ENCODE assay signal across 17 cellular contexts in the genomic region with DNA sequence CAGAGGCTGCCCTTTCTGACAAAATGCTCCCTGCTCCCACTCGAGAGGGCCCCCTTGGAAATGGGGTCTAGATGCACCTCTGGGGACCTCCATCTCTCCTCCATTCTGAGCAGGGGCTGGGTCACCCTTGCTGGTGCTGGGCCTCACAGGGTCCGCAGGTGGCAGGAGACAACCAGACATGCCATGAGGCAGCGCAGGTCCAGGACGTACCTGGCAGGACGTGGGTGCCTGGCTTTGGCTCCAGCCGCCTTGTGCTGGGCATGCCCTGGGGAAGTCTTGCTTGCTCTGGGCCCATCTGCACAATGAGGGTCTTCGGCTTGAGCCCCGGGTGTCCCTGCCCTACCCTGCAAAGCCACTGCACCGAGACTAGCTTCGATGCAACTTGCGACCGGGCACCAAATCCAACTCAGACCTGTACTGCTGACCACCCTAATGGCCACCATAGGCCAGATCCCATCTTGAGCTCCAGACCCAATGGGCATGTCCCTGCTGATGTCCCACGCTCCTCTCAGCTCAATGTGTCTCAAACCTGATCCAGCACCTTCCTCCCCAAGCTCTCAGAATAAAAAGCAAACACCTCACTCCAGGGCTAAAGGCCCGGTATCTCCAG.
DNase-seq lines count a peak whose midpoint lies in the region; ATAC-seq, FAIRE-seq and TF ChIP-seq lines count a peak whose summit lies in the region.
"Had no signal": no experiment of that assay in that cellular context is flagged by ENCODE, and none has a peak within 500 bp of the region (broad histone marks: within the 10 kb centered on the region; RNA-seq: fewer than 3 reads in every experiment).

No MANE protein-coding gene starts in this region.

- TF ChIP-seq CTCF in WTC11 (IDR thresholded peaks at IDR 0.05) (no peak), kidney (IDR thresholded peaks at IDR 0.05; ENCODE audit: borderline replicate concordance, extremely low read depth, insufficient read depth) (no peak)

- H3K9ac ChIP-seq in kidney (ENCODE audit: low read length in 2 of 2): no peak overlapping the region

- H3K27me3 Mint-ChIP-seq in activated CD4-positive, alpha-beta T cell treated with anti-CD3 and anti-CD28 coated beads for 36 hours: no peaks in the 10 kb centered on the region
- no peaks in the 10 kb centered on the region for H3K27me3 Mint-ChIP-seq in CD4-positive, CD25-positive, alpha-beta regulatory T cell
- no peaks in the 10 kb centered on the region for H3K27me3 Mint-ChIP-seq in WTC11 (ENCODE audit: low read depth)

- peaks cover 0 to 5% of the 10 kb centered on the region in 2 experiments for H3K9me3 ChIP-seq in CD4-positive, CD25-positive, alpha-beta regulatory T cell (ENCODE audit: control insufficient read depth in 2 of 2, low read length in 2 of 2)
- no peaks in the 10 kb centered on the region for H3K9me3 ChIP-seq in kidney (ENCODE audit: control insufficient read depth in 1 of 2, low read length in 2 of 2)

- POLR2A ChIA-PET in activated CD4-positive, alpha-beta T cell treated with anti-CD3 and anti-CD28 coated beads for 36 hours (lab: Charles Lee): no interaction called here
- POLR2A ChIA-PET in WTC11 (lab: Charles Lee): no interaction called here

- DNase-seq in activated CD4-positive, alpha-beta T cell treated with anti-CD3 and anti-CD28 coated beads for 36 hours: no peak
- DNase-seq in activated CD4-positive, alpha-beta T cell treated with anti-CD3 and anti-CD28 coated beads, Interleukin-2, amount 50 U/mL, for 4 hours: no peak
- DNase-seq in CD4-positive, CD25-positive, alpha-beta regulatory T cell: no peak
- no peak for DNase-seq in WTC11 (ENCODE audit: low spot score)
- peak; percentile 56 for DNase-seq in kidney
- no peak for DNase-seq in frontal cortex (ENCODE audit: low spot score in 2 of 2)
- DNase-seq: HCEC 1CT, IMR-90, NCI-H1694 had no signal

- H3K4me1 ChIP-seq in CD4-positive, CD25-positive, alpha-beta regulatory T cell (ENCODE audit: control insufficient read depth, insufficient read depth, low read length, poor library complexity, severe bottlenecking): peaks cover 67% of the 10 kb centered on the region
- H3K4me1 ChIP-seq in kidney (ENCODE audit: control insufficient read depth in 1 of 2, insufficient read depth in 1 of 2, low read depth in 1 of 2, low read length in 2 of 2): peaks cover 9 to 28% of the 10 kb centered on the region in 2 donors

- H3K4me3 ChIP-seq in CD4-positive, CD25-positive, alpha-beta regulatory T cell (ENCODE audit: low read depth, low read length): peak overlapping the region; percentile 52
- H3K4me3 ChIP-seq in kidney (ENCODE audit: low read length in 2 of 2): no peak overlapping the region
- H3K4me3 ChIP-seq: cardiac muscle cell, GM12878, SK-N-MC, smooth muscle cell had no signal

- FAIRE-seq in kidney (lab: Jason Lieb, UNC): no peak
- no peak for FAIRE-seq in frontal cortex (lab: Jason Lieb, UNC)
- FAIRE-seq: GM12878 had no signal

- peak overlapping the region; percentile 62 for H3K27ac ChIP-seq in CD4-positive, CD25-positive, alpha-beta regulatory T cell (ENCODE audit: insufficient read depth, low read length, poor library complexity, severe bottlenecking)
- no peak overlapping the region for H3K27ac ChIP-seq in kidney (ENCODE audit: low read depth in 2 of 2, low read length in 2 of 2)
- H3K27ac ChIP-seq: 22Rv1, cardiac muscle cell, SK-N-MC had no signal

- peaks cover 58% of the 10 kb centered on the region for H3K4me1 Mint-ChIP-seq in activated CD4-positive, alpha-beta T cell treated with anti-CD3 and anti-CD28 coated beads for 36 hours
- peaks cover 15 to 94% (median 56%) of the 10 kb centered on the region in 4 donors for H3K4me1 Mint-ChIP-seq in CD4-positive, CD25-positive, alpha-beta regulatory T cell
- no peaks in the 10 kb centered on the region for H3K4me1 Mint-ChIP-seq in WTC11

- H3K36me3 Mint-ChIP-seq in activated CD4-positive, alpha-beta T cell treated with anti-CD3 and anti-CD28 coated beads for 36 hours (ENCODE audit: low read depth): peaks cover 8% of the 10 kb centered on the region
- peaks cover 14% of the 10 kb centered on the region for H3K36me3 Mint-ChIP-seq in CD4-positive, CD25-positive, alpha-beta regulatory T cell
- H3K36me3 Mint-ChIP-seq in WTC11: peaks cover 6% of the 10 kb centered on the region

- H3K27ac Mint-ChIP-seq in activated CD4-positive, alpha-beta T cell treated with anti-CD3 and anti-CD28 coated beads for 36 hours: peak overlapping the region; percentile 47
- H3K27ac Mint-ChIP-seq in CD4-positive, CD25-positive, alpha-beta regulatory T cell: peak overlapping the region; percentile 85 to 97 (median 94)
- 0 out of 2 replicates have a peak overlapping the region, but pooled peaks have one; percentile 39 for H3K27ac Mint-ChIP-seq in WTC11

- H3K9me3 Mint-ChIP-seq in activated CD4-positive, alpha-beta T cell treated with anti-CD3 and anti-CD28 coated beads for 36 hours (ENCODE audit: low read depth): peaks cover 7% of the 10 kb centered on the region
- H3K9me3 Mint-ChIP-seq in CD4-positive, CD25-positive, alpha-beta regulatory T cell: peaks cover 0 to 5% (median 1%) of the 10 kb centered on the region in 7 donors
- peaks cover 6% of the 10 kb centered on the region for H3K9me3 Mint-ChIP-seq in WTC11

- intact Hi-C loops in activated CD4-positive, alpha-beta T cell treated with anti-CD3 and anti-CD28 coated beads for 36 hours (cut with DNase I, micrococcal nuclease): no loop called here
- intact Hi-C loops in kidney (cut with DNase I): no loop called here

- no peaks in the 10 kb centered on the region for H3K27me3 ChIP-seq in CD4-positive, CD25-positive, alpha-beta regulatory T cell (ENCODE audit: control insufficient read depth, insufficient read depth, low read length)
- H3K27me3 ChIP-seq: cardiac muscle cell had no signal

- H3K36me3 ChIP-seq in CD4-positive, CD25-positive, alpha-beta regulatory T cell (ENCODE audit: control insufficient read depth, insufficient read depth, low read length): peaks cover 6% of the 10 kb centered on the region
- H3K36me3 ChIP-seq in kidney (ENCODE audit: control insufficient read depth in 1 of 2, insufficient read depth in 2 of 2, low read length in 2 of 2): no peaks in the 10 kb centered on the region
- H3K36me3 ChIP-seq: cardiac muscle cell had no signal

- H3K4me3 Mint-ChIP-seq in activated CD4-positive, alpha-beta T cell treated with anti-CD3 and anti-CD28 coated beads for 36 hours: no peak overlapping the region
- peak overlapping the region; percentile 16 to 88 (median 82) for H3K4me3 Mint-ChIP-seq in CD4-positive, CD25-positive, alpha-beta regulatory T cell
- H3K4me3 Mint-ChIP-seq in WTC11: no peak overlapping the region

- no peak for ATAC-seq in activated CD4-positive, alpha-beta T cell treated with anti-CD3 and anti-CD28 coated beads for 36 hours
- ATAC-seq in CD4-positive, CD25-positive, alpha-beta regulatory T cell (ENCODE audit: low read depth in 2 of 2): no peak
- ATAC-seq in WTC11: no peak
- ATAC-seq in GM21515 (IDR thresholded peaks at IDR 0.05; ENCODE audit: unreplicated experiment): no peak
- no peak for ATAC-seq in GM18520 (IDR thresholded peaks at IDR 0.05; ENCODE audit: unreplicated experiment)
- ATAC-seq: esophagus mucosa had no signal

- CTCF ChIA-PET in activated CD4-positive, alpha-beta T cell treated with anti-CD3 and anti-CD28 coated beads for 36 hours (lab: Charles Lee): interaction anchor here (0.7 to 2.4 kb wide), 6 partner anchors 47 to 112 kb away, joined by 4 to 7 read pairs (median 4); no protein-coding TSS in a partner anchor
- CTCF ChIA-PET in WTC11 (lab: Charles Lee): interaction anchor here (1.0 to 2.0 kb wide), 8 partner anchors 8 to 104 kb away, joined by 3 to 11 read pairs (median 5); no protein-coding TSS in a partner anchor

TF ChIP-seq in WTC11, 78 proteins besides CTCF, POLR2A, EP300 and RAD21 (continues in another document):
- TF ChIP-seq JUN (CRISPR knock-in tag; IDR thresholded peaks at IDR 0.05): no peak
- TF ChIP-seq SP1 (CRISPR knock-in tag; conservative IDR thresholded peaks at IDR 0.05): no peak
- no peak for TF ChIP-seq ZNF671 (CRISPR knock-in tag; IDR thresholded peaks at IDR 0.05)
- no peak for TF ChIP-seq HMGA2 (CRISPR knock-in tag; IDR thresholded peaks at IDR 0.05)
- TF ChIP-seq ZNF317 (CRISPR knock-in tag; IDR thresholded peaks at IDR 0.05; ENCODE audit: borderline replicate concordance, low read depth): no peak
- no peak for TF ChIP-seq ETV6 (CRISPR knock-in tag; IDR thresholded peaks at IDR 0.05)
- no peak for TF ChIP-seq ZNF263 (CRISPR knock-in tag; IDR thresholded peaks at IDR 0.05; ENCODE audit: low read depth)
- no peak for TF ChIP-seq SMAD3 (CRISPR knock-in tag; IDR thresholded peaks at IDR 0.05; ENCODE audit: borderline replicate concordance)
- no peak for TF ChIP-seq TCF7 (CRISPR knock-in tag; IDR thresholded peaks at IDR 0.05; ENCODE audit: low read depth)
- TF ChIP-seq NFE2L1 (CRISPR knock-in tag; IDR thresholded peaks at IDR 0.05): no peak
- no peak for TF ChIP-seq MYBL2 (CRISPR knock-in tag; IDR thresholded peaks at IDR 0.05)
- TF ChIP-seq, protein P1, sequence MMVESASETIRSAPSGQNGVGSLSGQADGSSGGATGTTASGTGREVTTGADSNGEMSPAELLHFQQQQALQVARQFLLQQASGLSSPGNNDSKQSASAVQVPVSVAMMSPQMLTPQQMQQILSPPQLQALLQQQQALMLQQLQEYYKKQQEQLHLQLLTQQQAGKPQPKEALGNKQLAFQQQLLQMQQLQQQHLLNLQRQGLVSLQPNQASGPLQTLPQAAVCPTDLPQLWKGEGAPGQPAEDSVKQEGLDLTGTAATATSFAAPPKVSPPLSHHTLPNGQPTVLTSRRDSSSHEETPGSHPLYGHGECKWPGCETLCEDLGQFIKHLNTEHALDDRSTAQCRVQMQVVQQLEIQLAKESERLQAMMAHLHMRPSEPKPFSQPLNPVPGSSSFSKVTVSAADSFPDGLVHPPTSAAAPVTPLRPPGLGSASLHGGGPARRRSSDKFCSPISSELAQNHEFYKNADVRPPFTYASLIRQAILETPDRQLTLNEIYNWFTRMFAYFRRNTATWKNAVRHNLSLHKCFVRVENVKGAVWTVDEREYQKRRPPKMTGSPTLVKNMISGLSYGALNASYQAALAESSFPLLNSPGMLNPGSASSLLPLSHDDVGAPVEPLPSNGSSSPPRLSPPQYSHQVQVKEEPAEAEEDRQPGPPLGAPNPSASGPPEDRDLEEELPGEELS (CRISPR knock-in tag; IDR thresholded peaks at IDR 0.05): no peak
- TF ChIP-seq EMX1 (CRISPR knock-in tag; IDR thresholded peaks at IDR 0.05): no peak
- TF ChIP-seq, protein P2, sequence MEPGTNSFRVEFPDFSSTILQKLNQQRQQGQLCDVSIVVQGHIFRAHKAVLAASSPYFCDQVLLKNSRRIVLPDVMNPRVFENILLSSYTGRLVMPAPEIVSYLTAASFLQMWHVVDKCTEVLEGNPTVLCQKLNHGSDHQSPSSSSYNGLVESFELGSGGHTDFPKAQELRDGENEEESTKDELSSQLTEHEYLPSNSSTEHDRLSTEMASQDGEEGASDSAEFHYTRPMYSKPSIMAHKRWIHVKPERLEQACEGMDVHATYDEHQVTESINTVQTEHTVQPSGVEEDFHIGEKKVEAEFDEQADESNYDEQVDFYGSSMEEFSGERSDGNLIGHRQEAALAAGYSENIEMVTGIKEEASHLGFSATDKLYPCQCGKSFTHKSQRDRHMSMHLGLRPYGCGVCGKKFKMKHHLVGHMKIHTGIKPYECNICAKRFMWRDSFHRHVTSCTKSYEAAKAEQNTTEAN (CRISPR knock-in tag; IDR thresholded peaks at IDR 0.05): no peak

Comparison
In these comparisons a context has a peak if more than half of its experiments do, and no peak if none do; other contexts are left out.
1. H3K27ac Mint-ChIP-seq: peak in every context shown above with its lines; median percentile 94 in CD4-positive, CD25-positive, alpha-beta regulatory T cell; 47 in activated CD4-positive, alpha-beta T cell treated with anti-CD3 and anti-CD28 coated beads for 36 hours; 39 in WTC11.
2. H3K4me3 Mint-ChIP-seq: peak in CD4-positive, CD25-positive, alpha-beta regulatory T cell (4 of 4); none in activated CD4-positive, alpha-beta T cell treated with anti-CD3 and anti-CD28 coated beads for 36 hours (single experiment) and WTC11 (single experiment).